In genomic region chr14:103346286-103346685, GRCh38 we compare ENCODE assay signal across 2 cellular contexts.
A peak's percentile ranks its signal among the peaks of the same experiment; 100 is the strongest.
TF ChIP-seq lines count a peak whose summit lies in the region.

No MANE protein-coding gene starts in this region.

TF ChIP-seq in HEK293, 187 proteins besides CTCF, POLR2A, EP300 and RAD21:
- TF ChIP-seq BCL11B (tag by site-specific recombination; IDR thresholded peaks at IDR 0.05; ENCODE audit: low read depth): no peak
- no peak for TF ChIP-seq ZNF398 (tag by site-specific recombination; IDR thresholded peaks at IDR 0.05)
- 0 out of 2 replicates have a peak, but pooled peaks have one; percentile 11 for TF ChIP-seq ZBTB44 (tag by site-specific recombination; IDR thresholded peaks at IDR 0.05)
- no peak for TF ChIP-seq ZNF114 (tag by site-specific recombination; IDR thresholded peaks at IDR 0.05)
- peak; percentile 38; the same call in 1 of the 2 replicates for TF ChIP-seq PRDM1 (tag by site-specific recombination; IDR thresholded peaks at IDR 0.05)
TF ChIP-seq in HEK293: peak in this region for 2.

TF ChIP-seq in GM12878, 131 proteins besides CTCF, POLR2A, EP300 and RAD21:
- no peak for TF ChIP-seq TCF7 (IDR thresholded peaks at IDR 0.05; ENCODE audit: borderline replicate concordance)
